In genomic region chr20:62068997-62069396, GRCh38 we compare ENCODE assay signal across 1 cellular context.
TF ChIP-seq lines count a peak whose summit lies in the region.

No MANE protein-coding gene starts in this region.

TF ChIP-seq in IMR-90, 13 proteins besides CTCF, POLR2A, EP300 and RAD21:
- TF ChIP-seq MXI1 (IDR thresholded peaks at IDR 0.05; ENCODE audit: borderline replicate concordance, low read depth, low read length) (no peak), FOS (IDR thresholded peaks at IDR 0.05; ENCODE audit: low read depth, low read length) (no peak), RFX5 (IDR thresholded peaks at IDR 0.05; ENCODE audit: low read depth, low read length) (no peak), RCOR1 (IDR thresholded peaks at IDR 0.05; ENCODE audit: insufficient replicate concordance, low read length) (no peak), ELK1 (IDR thresholded peaks at IDR 0.05; ENCODE audit: borderline replicate concordance, low read depth, low read length) (no peak), SMC3 (IDR thresholded peaks at IDR 0.05; ENCODE audit: low read depth, low read length) (no peak), USF2 (IDR thresholded peaks at IDR 0.05; ENCODE audit: low read depth, low read length) (no peak), MAZ (IDR thresholded peaks at IDR 0.05; ENCODE audit: borderline replicate concordance, low read depth, low read length) (no peak), MAFK (IDR thresholded peaks at IDR 0.05; ENCODE audit: low read depth, low read length) (no peak), CEBPB (IDR thresholded peaks at IDR 0.05; ENCODE audit: low read depth, low read length) (no peak), NFE2L2 (IDR thresholded peaks at IDR 0.05; ENCODE audit: low read depth, low read length) (no peak), CHD1 (IDR thresholded peaks at IDR 0.05; ENCODE audit: low read depth, low read length) (no peak), BHLHE40 (IDR thresholded peaks at IDR 0.05; ENCODE audit: low read depth, low read length) (no peak)
